ENCODE assay signal across 8 cellular contexts in the genomic region with DNA sequence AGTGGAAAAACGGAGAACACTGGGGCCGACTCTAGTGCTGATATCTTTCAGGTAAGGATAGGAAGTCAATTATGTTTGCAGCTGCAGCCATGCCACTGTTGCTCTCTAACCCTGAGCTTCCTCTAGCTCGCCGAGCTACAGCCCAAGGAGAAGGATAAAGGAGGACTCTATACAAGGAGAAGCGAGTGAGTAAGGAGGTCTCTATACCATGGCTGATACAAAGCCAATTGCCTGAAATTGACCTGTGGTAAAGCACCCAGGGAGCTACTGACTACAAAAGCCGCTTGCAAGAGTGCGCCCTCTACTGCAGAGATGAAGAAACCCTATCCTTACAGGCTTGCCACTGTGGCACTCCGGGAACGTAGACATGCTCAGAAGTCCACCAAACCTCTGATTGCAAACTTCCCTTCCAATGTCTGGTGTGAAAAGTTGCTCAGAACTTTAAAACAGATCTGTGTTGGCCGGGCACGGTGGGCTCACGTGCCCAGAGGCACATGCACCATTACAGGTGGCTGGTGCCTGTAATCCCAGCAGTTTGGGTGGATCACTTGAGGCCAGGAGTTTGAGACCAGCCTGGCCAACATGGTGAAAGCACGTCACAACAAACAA. TPM values are rescaled to one million over a fixed set of nuclear protein-coding genes. Genes with fewer than 3 reads are reported as not detected.
DNase-seq lines count a peak whose midpoint lies in the region; ATAC-seq, FAIRE-seq and TF ChIP-seq lines count a peak whose summit lies in the region.

No MANE protein-coding gene starts in this region.

- peak; percentile 46 to 69 for TF ChIP-seq CTCF in brain (conservative IDR thresholded peaks at IDR 0.05)
- TF ChIP-seq CTCF in keratinocyte (optimal IDR thresholded peaks at IDR 0.05 in 1 of 3, IDR thresholded peaks at IDR 0.05 in 1 of 3, conservative IDR thresholded peaks at IDR 0.05 in 1 of 3; ENCODE audit: extremely low read depth in 1 of 3, insufficient read depth in 2 of 3, low read length in 3 of 3), result peak; percentile 85 to 91 (median 87)

- DNase-seq in SIG-M5 treated with dmso at 0.1 percent for 504 hours (lab: John Stamatoyannopoulos, UW; ENCODE audit: unreplicated experiment) (peak; percentile 83), SIG-M5 (lab: John Stamatoyannopoulos, UW) (no peak), NCI-H1105 (lab: John Stamatoyannopoulos, UW) (peak; percentile 57), T-cell (peak in 31 of 34 experiments; percentile 14 to 55 (median 39)), keratinocyte (ENCODE audit: low read depth, low spot score) (peak; percentile 46)
- peak; percentile 27 to 43 for DNase-seq in stimulated activated CD4-positive, alpha-beta T cell treated with anti-CD3 and anti-CD28 coated beads, Interleukin-4, amount 100 ng/mL, for 4 hours

- H3K4me3 ChIP-seq in keratinocyte (ENCODE audit: control insufficient read depth in 2 of 3, extremely low read depth in 1 of 3, insufficient read depth in 2 of 3, low read depth in 1 of 3, low read length in 3 of 3), result no peak overlapping the region

- no peaks in the 10 kb centered on the region for H3K9me3 ChIP-seq in keratinocyte (ENCODE audit: control insufficient read depth, low read depth, low read length)

- H3K4me1 Mint-ChIP-seq in T-cell (peaks cover 4 to 7% (median 4%) of the 10 kb centered on the region in 3 donors), brain (no peaks in the 10 kb centered on the region)

- H3K4me1 ChIP-seq in keratinocyte (ENCODE audit: control insufficient read depth, extremely low read depth, insufficient read depth, low read length), result no peaks in the 10 kb centered on the region

- H3K9ac ChIP-seq in keratinocyte (ENCODE audit: control insufficient read depth, extremely low read depth, insufficient read depth, low read length), result no peak overlapping the region

- peaks cover 2 to 18% of the 10 kb centered on the region in 2 donors for H3K27me3 Mint-ChIP-seq in T-cell
- peaks cover 49% of the 10 kb centered on the region for H3K27me3 Mint-ChIP-seq in brain

- H4K20me1 ChIP-seq in keratinocyte (ENCODE audit: control insufficient read depth, extremely low read depth, insufficient read depth, low read length), result no peaks in the 10 kb centered on the region

- FAIRE-seq in keratinocyte (lab: Jason Lieb, UNC), result peak; percentile 95

- dilution Hi-C loops in keratinocyte (cut with MboI; ENCODE audit: extremely low pct_ligation_motif_present, low sequenced_read_pairs), result no loop called here

- CTCF ChIA-PET in T-cell (lab: Charles Lee), result interaction anchor here (0.6 to 1.2 kb wide), 7 partner anchors 10 to 611 kb away, joined by 3 to 6 read pairs (median 3); a partner anchor contains a TSS

- POLR2A ChIA-PET in T-cell (lab: Charles Lee), result no interaction called here

- H3K9me3 Mint-ChIP-seq in T-cell (no peaks in the 10 kb centered on the region), brain (no peaks in the 10 kb centered on the region)

- H3K36me3 Mint-ChIP-seq in T-cell, result no peaks in the 10 kb centered on the region
- H3K36me3 Mint-ChIP-seq in brain, result no peaks in the 10 kb centered on the region

- no peak overlapping the region for H3K27ac ChIP-seq in keratinocyte (ENCODE audit: control insufficient read depth, insufficient read depth, low read length)

- H3K4me2 ChIP-seq in keratinocyte (ENCODE audit: control insufficient read depth, extremely low read depth, insufficient read depth, low read depth, low read length), result no peak overlapping the region

- H2AFZ ChIP-seq in keratinocyte (ENCODE audit: control insufficient read depth, low read length), result no peak overlapping the region

- no peaks in the 10 kb centered on the region for H3K27me3 ChIP-seq in keratinocyte (ENCODE audit: control insufficient read depth, extremely low read depth, insufficient read depth, low read length)

- no peaks in the 10 kb centered on the region for H3K79me2 ChIP-seq in keratinocyte (ENCODE audit: control insufficient read depth, insufficient read depth, low read length)

- H3K4me3 Mint-ChIP-seq in T-cell (no peak overlapping the region), brain (no peak overlapping the region)

- H3K27ac Mint-ChIP-seq in T-cell (no peak overlapping the region), brain (no peak overlapping the region)

- ATAC-seq in T-cell (replicated peaks in 1 of 4) (peak; percentile 80 to 89 (median 87)), HG03442 (IDR thresholded peaks at IDR 0.05; ENCODE audit: unreplicated experiment) (no peak)

- H3K9me1 ChIP-seq in keratinocyte (ENCODE audit: control insufficient read depth, extremely low read depth, insufficient read depth, low read length), result no peaks in the 10 kb centered on the region

- no peaks in the 10 kb centered on the region for H3K36me3 ChIP-seq in keratinocyte (ENCODE audit: control insufficient read depth in 2 of 2, extremely low read depth in 1 of 2, insufficient read depth in 2 of 2, low read length in 2 of 2)

RNA-seq across cellular contexts. Expression of a gene that starts 10.8 kb away (rescaled TPM):
- total RNA-seq in T-cell, result 1 to 10 TPM in 4 of 5 donors, under 1 TPM in 1; 0.93 to 2.7 (median 2.5) TPM
- polyA plus RNA-seq in brain (ENCODE audit: insufficient read depth, low read depth, low replicate concordance) (11.5 TPM), keratinocyte (1.7 to 1.9 TPM (median 1.9 TPM) in 3 replicates)
- polyA plus RNA-seq in keratinocyte (2011; ENCODE audit: low read depth), result 0.29 TPM
- polyA plus RNA-seq in keratinocyte (2011; cell fraction: cytosol; rRNA removed), result 0.78 and 1.5 TPM in 2 replicates
- polyA plus RNA-seq in keratinocyte (2011; cell fraction: nucleus; rRNA removed), result 4.4 and 5.6 TPM in 2 replicates
- polyA plus RNA-seq in keratinocyte (2012; ENCODE audit: low replicate concordance), result 1.4 and 2.8 TPM in 2 replicates
- polyA minus RNA-seq in keratinocyte, result 1.3 to 5.3 TPM (median 2.8 TPM) in 3 replicates
- 1.3 TPM for polyA minus RNA-seq in keratinocyte (2011; cell fraction: cytosol; rRNA and poly(A)+ RNA removed)
- 2.3 and 3.3 TPM in 2 replicates for polyA minus RNA-seq in keratinocyte (2011; cell fraction: nucleus; rRNA and poly(A)+ RNA removed)

RNA-seq across cellular contexts. Expression of a gene that starts 45.3 kb away (rescaled TPM):
- total RNA-seq in T-cell, result 10 to 100 TPM; 26.0 to 42.3 (median 37.9) TPM
- polyA plus RNA-seq in brain (ENCODE audit: insufficient read depth, low read depth, low replicate concordance) (55.8 TPM), keratinocyte (0.55 to 1.6 TPM (median 0.90 TPM) in 3 replicates)
- polyA plus RNA-seq in keratinocyte (2011; ENCODE audit: low read depth), result 0.30 TPM
- 0.63 and 1.0 TPM in 2 replicates for polyA plus RNA-seq in keratinocyte (2011; cell fraction: cytosol; rRNA removed)
- 2.7 and 2.8 TPM in 2 replicates for polyA plus RNA-seq in keratinocyte (2011; cell fraction: nucleus; rRNA removed)
- polyA plus RNA-seq in keratinocyte (2012; ENCODE audit: low replicate concordance), result 0.73 and 1.3 TPM in 2 replicates
- polyA minus RNA-seq in keratinocyte, result 2.2 to 8.6 TPM (median 3.7 TPM) in 3 replicates
- polyA minus RNA-seq in keratinocyte (2011; cell fraction: cytosol; rRNA and poly(A)+ RNA removed), result 3.3 TPM
- polyA minus RNA-seq in keratinocyte (2011; cell fraction: nucleus; rRNA and poly(A)+ RNA removed), result 1.4 and 2.7 TPM in 2 replicates

RNA-seq across cellular contexts. Expression of a gene that starts 46.7 kb away (rescaled TPM):
- total RNA-seq in T-cell, result 1 to 10 TPM in 3 of 5 donors, under 1 TPM in 2; 0.50 to 1.9 (median 1.2) TPM
- polyA plus RNA-seq in brain (ENCODE audit: insufficient read depth, low read depth, low replicate concordance) (0.56 TPM), keratinocyte (0.05 TPM in 1 of 3 replicates, not detected in the others)
- not detected for polyA plus RNA-seq in keratinocyte (2011; ENCODE audit: low read depth)
- polyA plus RNA-seq in keratinocyte (2011; cell fraction: cytosol; rRNA removed), result not detected in 2 replicates
- polyA plus RNA-seq in keratinocyte (2011; cell fraction: nucleus; rRNA removed), result 0.11 and 0.20 TPM in 2 replicates
- polyA plus RNA-seq in keratinocyte (2012; ENCODE audit: low replicate concordance), result 0.16 TPM in 1 of 2 replicates, not detected in the other
- not detected in 3 replicates for polyA minus RNA-seq in keratinocyte
- polyA minus RNA-seq in keratinocyte (2011; cell fraction: cytosol; rRNA and poly(A)+ RNA removed), result not detected
- 0.39 and 0.42 TPM in 2 replicates for polyA minus RNA-seq in keratinocyte (2011; cell fraction: nucleus; rRNA and poly(A)+ RNA removed)

RNA-seq across cellular contexts. Expression of a gene that starts 51.8 kb away (rescaled TPM):
- not detected for total RNA-seq in T-cell
- not detected for polyA plus RNA-seq in brain (ENCODE audit: insufficient read depth, low read depth, low replicate concordance)
- polyA plus RNA-seq in keratinocyte, result not detected in 3 replicates
- polyA plus RNA-seq in keratinocyte (2011; ENCODE audit: low read depth), result not detected
- polyA plus RNA-seq in keratinocyte (2011; cell fraction: cytosol; rRNA removed), result not detected in 2 replicates
- not detected in 2 replicates for polyA plus RNA-seq in keratinocyte (2011; cell fraction: nucleus; rRNA removed)
- polyA plus RNA-seq in keratinocyte (2012; ENCODE audit: low replicate concordance), result not detected in 2 replicates
- polyA minus RNA-seq in keratinocyte, result not detected in 3 replicates
- polyA minus RNA-seq in keratinocyte (2011; cell fraction: cytosol; rRNA and poly(A)+ RNA removed), result not detected
- not detected in 2 replicates for polyA minus RNA-seq in keratinocyte (2011; cell fraction: nucleus; rRNA and poly(A)+ RNA removed)

RNA-seq across cellular contexts. Expression of a gene that starts 56.6 kb away (rescaled TPM):
- not detected for total RNA-seq in T-cell
- not detected for polyA plus RNA-seq in brain (ENCODE audit: insufficient read depth, low read depth, low replicate concordance)
- polyA plus RNA-seq in keratinocyte, result not detected in 3 replicates
- polyA plus RNA-seq in keratinocyte (2011; ENCODE audit: low read depth), result not detected
- not detected in 2 replicates for polyA plus RNA-seq in keratinocyte (2011; cell fraction: cytosol; rRNA removed)
- not detected in 2 replicates for polyA plus RNA-seq in keratinocyte (2011; cell fraction: nucleus; rRNA removed)
- polyA plus RNA-seq in keratinocyte (2012; ENCODE audit: low replicate concordance), result not detected in 2 replicates
- not detected in 3 replicates for polyA minus RNA-seq in keratinocyte
- not detected for polyA minus RNA-seq in keratinocyte (2011; cell fraction: cytosol; rRNA and poly(A)+ RNA removed)
- polyA minus RNA-seq in keratinocyte (2011; cell fraction: nucleus; rRNA and poly(A)+ RNA removed), result not detected in 2 replicates

Comparison
In these comparisons a context has a peak if more than half of its experiments do, and no peak if none do; other contexts are left out.
1. RNA of a gene that starts 45.3 kb away (polyA plus RNA-seq): 55.8 TPM in brain (single experiment); 0.30 to 2.8 TPM in keratinocyte; every median in the first group is over 10 times any median in the second.